Comparison of ENCODE assay signal across 8 cellular contexts in genomic region chr17:56914641-56915263, GRCh38. TPM values are rescaled to one million over a fixed set of nuclear protein-coding genes. Genes with fewer than 3 reads are reported as not detected.
DNase-seq lines count a peak whose midpoint lies in the region; ATAC-seq and TF ChIP-seq lines count a peak whose summit lies in the region.

No MANE protein-coding gene starts in this region.

- no peaks in the 10 kb centered on the region for H3K27me3 ChIP-seq in mucosa of rectum (ENCODE audit: control insufficient read depth in 2 of 2, insufficient read depth in 2 of 2, low read length in 2 of 2)

- no peak for TF ChIP-seq CTCF in GM12864 (IDR thresholded peaks at IDR 0.05; ENCODE audit: low read depth, low read length, missing control alignments)
- no peak for TF ChIP-seq CTCF in chondrocyte (IDR thresholded peaks at IDR 0.05)

- peak overlapping the region; percentile 94 for H3K27ac Mint-ChIP-seq in chondrocyte (ENCODE audit: unreplicated experiment)

- H3K36me3 ChIP-seq in mucosa of rectum (ENCODE audit: control insufficient read depth in 2 of 2, insufficient read depth in 2 of 2, low read length in 2 of 2), result no peaks in the 10 kb centered on the region

- peaks cover 13% of the 10 kb centered on the region for H3K9me3 Mint-ChIP-seq in chondrocyte (ENCODE audit: low read depth)

- H3K4me3 Mint-ChIP-seq in chondrocyte (ENCODE audit: unreplicated experiment), result peak overlapping the region; percentile 90

- H3K4me1 Mint-ChIP-seq in chondrocyte (ENCODE audit: low read depth), result peaks cover 44% of the 10 kb centered on the region

- H3K27ac ChIP-seq in mucosa of rectum (ENCODE audit: low read depth in 2 of 2, low read length in 2 of 2), result peak overlapping the region; percentile 94 to 95

- DNase-seq in GM12864 (ENCODE audit: low read depth), result no peak
- DNase-seq in NCI-H345 (lab: John Stamatoyannopoulos, UW), result peak; percentile 14
- no peak for DNase-seq in chondrocyte (ENCODE audit: low spot score)
- DNase-seq in stimulated activated naive CD4-positive, alpha-beta T cell (lab: John Stamatoyannopoulos, UW), result no peak
- DNase-seq in NCI-H2081 treated with DMSO at 0.1 percent for 48 hours (lab: John Stamatoyannopoulos, UW), result no peak
- DNase-seq in stimulated activated CD4-positive, alpha-beta T cell treated with anti-CD3 and anti-CD28 coated beads, Interleukin-2, amount 100 ng/mL, for 48 hours, result no peak

- H3K36me3 Mint-ChIP-seq in chondrocyte (ENCODE audit: low read depth), result no peaks in the 10 kb centered on the region

- no peaks in the 10 kb centered on the region for H3K27me3 Mint-ChIP-seq in chondrocyte (ENCODE audit: low read depth)

- H3K9me3 ChIP-seq in mucosa of rectum (ENCODE audit: control insufficient read depth in 2 of 2, low read length in 2 of 2), result no peaks in the 10 kb centered on the region

- peak overlapping the region; percentile 94 for H3K9ac ChIP-seq in mucosa of rectum (ENCODE audit: low read depth in 1 of 2, low read length in 2 of 2)

- H3K4me1 ChIP-seq in mucosa of rectum (ENCODE audit: control insufficient read depth in 2 of 2, insufficient read depth in 2 of 2, low read length in 2 of 2), result peaks cover 30 to 39% of the 10 kb centered on the region in 2 donors

- ATAC-seq in HG02642 (IDR thresholded peaks at IDR 0.05; ENCODE audit: poor library complexity, unreplicated experiment), result no peak

- H3K4me3 ChIP-seq in GM12864 (ENCODE audit: low read depth, low read length), result peak overlapping the region; percentile 91
- peak overlapping the region; percentile 93 to 96 for H3K4me3 ChIP-seq in mucosa of rectum (ENCODE audit: low read length in 2 of 2)

RNA-seq across cellular contexts. Expression of gene TRIM25, which starts 0.9 kb away (rescaled TPM):
- 19.2 to 31.7 TPM (median 19.6 TPM) in 3 replicates for total RNA-seq in chondrocyte

RNA-seq across cellular contexts. Expression of gene COIL, which starts 46.1 kb away (rescaled TPM):
- total RNA-seq in chondrocyte, result 11.2 to 13.4 TPM (median 12.2 TPM) in 3 replicates
